3 cellular contexts compared by ENCODE assay signal in the genomic region with DNA sequence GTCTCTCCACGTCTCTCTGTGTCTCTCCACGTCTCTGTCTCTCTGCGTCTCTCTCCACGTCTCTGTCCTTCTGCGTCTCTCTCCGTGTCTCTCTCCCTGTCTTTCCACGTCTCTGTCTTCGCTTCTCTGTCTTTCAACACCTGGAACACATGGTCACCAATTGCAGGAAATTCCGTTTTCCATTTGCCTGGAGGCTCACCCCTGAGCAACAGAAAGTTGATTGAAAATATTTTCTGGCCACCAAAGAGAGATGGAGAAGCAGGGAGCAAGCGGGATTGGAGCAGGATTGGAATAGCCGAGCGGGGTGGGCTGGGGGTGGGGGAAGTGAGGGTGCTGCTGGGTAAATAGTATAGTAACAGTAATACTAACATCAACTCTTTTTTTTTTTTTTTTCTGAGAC.
TF ChIP-seq lines count a peak whose summit lies in the region.

No MANE protein-coding gene starts in this region.

TF ChIP-seq in liver, 16 proteins besides CTCF, POLR2A, EP300 and RAD21:
- TF ChIP-seq HNF4G (IDR thresholded peaks at IDR 0.05) (no peak), SP1 (IDR thresholded peaks at IDR 0.05) (no peak), YY1 (IDR thresholded peaks at IDR 0.05) (no peak), NR2F2 (IDR thresholded peaks at IDR 0.05) (no peak), FOXA2 (IDR thresholded peaks at IDR 0.05) (no peak), JUND (IDR thresholded peaks at IDR 0.05) (no peak), EGR1 (IDR thresholded peaks at IDR 0.05; ENCODE audit: low read depth in 2 of 2) (no peak), FOXA1 (IDR thresholded peaks at IDR 0.05) (no peak), RXRA (IDR thresholded peaks at IDR 0.05) (no peak), HNF4A (conservative IDR thresholded peaks at IDR 0.05) (no peak)
- TF ChIP-seq, protein P1, sequence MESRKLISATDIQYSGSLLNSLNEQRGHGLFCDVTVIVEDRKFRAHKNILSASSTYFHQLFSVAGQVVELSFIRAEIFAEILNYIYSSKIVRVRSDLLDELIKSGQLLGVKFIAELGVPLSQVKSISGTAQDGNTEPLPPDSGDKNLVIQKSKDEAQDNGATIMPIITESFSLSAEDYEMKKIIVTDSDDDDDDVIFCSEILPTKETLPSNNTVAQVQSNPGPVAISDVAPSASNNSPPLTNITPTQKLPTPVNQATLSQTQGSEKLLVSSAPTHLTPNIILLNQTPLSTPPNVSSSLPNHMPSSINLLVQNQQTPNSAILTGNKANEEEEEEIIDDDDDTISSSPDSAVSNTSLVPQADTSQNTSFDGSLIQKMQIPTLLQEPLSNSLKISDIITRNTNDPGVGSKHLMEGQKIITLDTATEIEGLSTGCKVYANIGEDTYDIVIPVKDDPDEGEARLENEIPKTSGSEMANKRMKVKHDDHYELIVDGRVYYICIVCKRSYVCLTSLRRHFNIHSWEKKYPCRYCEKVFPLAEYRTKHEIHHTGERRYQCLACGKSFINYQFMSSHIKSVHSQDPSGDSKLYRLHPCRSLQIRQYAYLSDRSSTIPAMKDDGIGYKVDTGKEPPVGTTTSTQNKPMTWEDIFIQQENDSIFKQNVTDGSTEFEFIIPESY (IDR thresholded peaks at IDR 0.05): no peak
- TF ChIP-seq, protein P2, sequence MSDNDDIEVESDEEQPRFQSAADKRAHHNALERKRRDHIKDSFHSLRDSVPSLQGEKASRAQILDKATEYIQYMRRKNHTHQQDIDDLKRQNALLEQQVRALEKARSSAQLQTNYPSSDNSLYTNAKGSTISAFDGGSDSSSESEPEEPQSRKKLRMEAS (IDR thresholded peaks at IDR 0.05): no peak
- TF ChIP-seq, protein P3, sequence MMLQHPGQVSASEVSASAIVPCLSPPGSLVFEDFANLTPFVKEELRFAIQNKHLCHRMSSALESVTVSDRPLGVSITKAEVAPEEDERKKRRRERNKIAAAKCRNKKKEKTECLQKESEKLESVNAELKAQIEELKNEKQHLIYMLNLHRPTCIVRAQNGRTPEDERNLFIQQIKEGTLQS (IDR thresholded peaks at IDR 0.05): no peak
- TF ChIP-seq, protein P4, sequence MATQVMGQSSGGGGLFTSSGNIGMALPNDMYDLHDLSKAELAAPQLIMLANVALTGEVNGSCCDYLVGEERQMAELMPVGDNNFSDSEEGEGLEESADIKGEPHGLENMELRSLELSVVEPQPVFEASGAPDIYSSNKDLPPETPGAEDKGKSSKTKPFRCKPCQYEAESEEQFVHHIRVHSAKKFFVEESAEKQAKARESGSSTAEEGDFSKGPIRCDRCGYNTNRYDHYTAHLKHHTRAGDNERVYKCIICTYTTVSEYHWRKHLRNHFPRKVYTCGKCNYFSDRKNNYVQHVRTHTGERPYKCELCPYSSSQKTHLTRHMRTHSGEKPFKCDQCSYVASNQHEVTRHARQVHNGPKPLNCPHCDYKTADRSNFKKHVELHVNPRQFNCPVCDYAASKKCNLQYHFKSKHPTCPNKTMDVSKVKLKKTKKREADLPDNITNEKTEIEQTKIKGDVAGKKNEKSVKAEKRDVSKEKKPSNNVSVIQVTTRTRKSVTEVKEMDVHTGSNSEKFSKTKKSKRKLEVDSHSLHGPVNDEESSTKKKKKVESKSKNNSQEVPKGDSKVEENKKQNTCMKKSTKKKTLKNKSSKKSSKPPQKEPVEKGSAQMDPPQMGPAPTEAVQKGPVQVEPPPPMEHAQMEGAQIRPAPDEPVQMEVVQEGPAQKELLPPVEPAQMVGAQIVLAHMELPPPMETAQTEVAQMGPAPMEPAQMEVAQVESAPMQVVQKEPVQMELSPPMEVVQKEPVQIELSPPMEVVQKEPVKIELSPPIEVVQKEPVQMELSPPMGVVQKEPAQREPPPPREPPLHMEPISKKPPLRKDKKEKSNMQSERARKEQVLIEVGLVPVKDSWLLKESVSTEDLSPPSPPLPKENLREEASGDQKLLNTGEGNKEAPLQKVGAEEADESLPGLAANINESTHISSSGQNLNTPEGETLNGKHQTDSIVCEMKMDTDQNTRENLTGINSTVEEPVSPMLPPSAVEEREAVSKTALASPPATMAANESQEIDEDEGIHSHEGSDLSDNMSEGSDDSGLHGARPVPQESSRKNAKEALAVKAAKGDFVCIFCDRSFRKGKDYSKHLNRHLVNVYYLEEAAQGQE (IDR thresholded peaks at IDR 0.05): no peak
TF ChIP-seq in liver: peak in this region for 0.

TF ChIP-seq in HepG2, 621 proteins besides CTCF, POLR2A, EP300 and RAD21:
- no peak for TF ChIP-seq HMGA1 (CRISPR knock-in tag; conservative IDR thresholded peaks at IDR 0.05)
- TF ChIP-seq, protein P5, sequence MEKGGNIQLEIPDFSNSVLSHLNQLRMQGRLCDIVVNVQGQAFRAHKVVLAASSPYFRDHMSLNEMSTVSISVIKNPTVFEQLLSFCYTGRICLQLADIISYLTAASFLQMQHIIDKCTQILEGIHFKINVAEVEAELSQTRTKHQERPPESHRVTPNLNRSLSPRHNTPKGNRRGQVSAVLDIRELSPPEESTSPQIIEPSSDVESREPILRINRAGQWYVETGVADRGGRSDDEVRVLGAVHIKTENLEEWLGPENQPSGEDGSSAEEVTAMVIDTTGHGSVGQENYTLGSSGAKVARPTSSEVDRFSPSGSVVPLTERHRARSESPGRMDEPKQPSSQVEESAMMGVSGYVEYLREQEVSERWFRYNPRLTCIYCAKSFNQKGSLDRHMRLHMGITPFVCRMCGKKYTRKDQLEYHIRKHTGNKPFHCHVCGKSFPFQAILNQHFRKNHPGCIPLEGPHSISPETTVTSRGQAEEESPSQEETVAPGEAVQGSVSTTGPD (CRISPR knock-in tag; IDR thresholded peaks at IDR 0.05): no peak
- TF ChIP-seq, protein P6, sequence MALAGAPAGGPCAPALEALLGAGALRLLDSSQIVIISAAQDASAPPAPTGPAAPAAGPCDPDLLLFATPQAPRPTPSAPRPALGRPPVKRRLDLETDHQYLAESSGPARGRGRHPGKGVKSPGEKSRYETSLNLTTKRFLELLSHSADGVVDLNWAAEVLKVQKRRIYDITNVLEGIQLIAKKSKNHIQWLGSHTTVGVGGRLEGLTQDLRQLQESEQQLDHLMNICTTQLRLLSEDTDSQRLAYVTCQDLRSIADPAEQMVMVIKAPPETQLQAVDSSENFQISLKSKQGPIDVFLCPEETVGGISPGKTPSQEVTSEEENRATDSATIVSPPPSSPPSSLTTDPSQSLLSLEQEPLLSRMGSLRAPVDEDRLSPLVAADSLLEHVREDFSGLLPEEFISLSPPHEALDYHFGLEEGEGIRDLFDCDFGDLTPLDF (CRISPR knock-in tag; IDR thresholded peaks at IDR 0.05): no peak
- TF ChIP-seq SIN3A (IDR thresholded peaks at IDR 0.05; ENCODE audit: borderline replicate concordance, low read depth, low read length): no peak
- no peak for TF ChIP-seq ZMYM2 (CRISPR knock-in tag; IDR thresholded peaks at IDR 0.05)
- TF ChIP-seq, protein P7, sequence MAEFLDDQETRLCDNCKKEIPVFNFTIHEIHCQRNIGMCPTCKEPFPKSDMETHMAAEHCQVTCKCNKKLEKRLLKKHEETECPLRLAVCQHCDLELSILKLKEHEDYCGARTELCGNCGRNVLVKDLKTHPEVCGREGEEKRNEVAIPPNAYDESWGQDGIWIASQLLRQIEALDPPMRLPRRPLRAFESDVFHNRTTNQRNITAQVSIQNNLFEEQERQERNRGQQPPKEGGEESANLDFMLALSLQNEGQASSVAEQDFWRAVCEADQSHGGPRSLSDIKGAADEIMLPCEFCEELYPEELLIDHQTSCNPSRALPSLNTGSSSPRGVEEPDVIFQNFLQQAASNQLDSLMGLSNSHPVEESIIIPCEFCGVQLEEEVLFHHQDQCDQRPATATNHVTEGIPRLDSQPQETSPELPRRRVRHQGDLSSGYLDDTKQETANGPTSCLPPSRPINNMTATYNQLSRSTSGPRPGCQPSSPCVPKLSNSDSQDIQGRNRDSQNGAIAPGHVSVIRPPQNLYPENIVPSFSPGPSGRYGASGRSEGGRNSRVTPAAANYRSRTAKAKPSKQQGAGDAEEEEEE (CRISPR knock-in tag; IDR thresholded peaks at IDR 0.05; ENCODE audit: borderline replicate concordance): no peak
- no peak for TF ChIP-seq PCBP1 (IDR thresholded peaks at IDR 0.05; ENCODE audit: borderline replicate concordance, low read depth, low read length)
- no peak for TF ChIP-seq HNRNPH1 (optimal IDR thresholded peaks at IDR 0.05; ENCODE audit: low read depth, low read length)

TF ChIP-seq in endothelial cell of umbilical vein, 7 proteins besides CTCF, POLR2A, EP300 and RAD21:
- TF ChIP-seq MYC (IDR thresholded peaks at IDR 0.05; ENCODE audit: low read depth, low read length): no peak
- TF ChIP-seq EZH2 (IDR thresholded peaks at IDR 0.05; ENCODE audit: borderline replicate concordance, low read depth, low read length, severe bottlenecking): no peak
- TF ChIP-seq, protein P2 (IDR thresholded peaks at IDR 0.05; ENCODE audit: insufficient read depth, insufficient read length): no peak
- no peak for TF ChIP-seq FOS (IDR thresholded peaks at IDR 0.05; ENCODE audit: borderline replicate concordance, insufficient read depth, low read length)
- TF ChIP-seq POLR2AphosphoS5 (IDR thresholded peaks at IDR 0.05; ENCODE audit: insufficient read depth, low read depth, low read length): no peak
- TF ChIP-seq JUN (IDR thresholded peaks at IDR 0.05; ENCODE audit: borderline replicate concordance, insufficient read depth, insufficient read length, low read depth): no peak
- TF ChIP-seq GATA2 (IDR thresholded peaks at IDR 0.05; ENCODE audit: insufficient read depth, insufficient read length, low read depth, low read length): no peak
